ENCODE assay signal across 7 cellular contexts in genomic region chr11:47616726-47617416, GRCh38. TPM values are rescaled to one million over a fixed set of nuclear protein-coding genes. Genes with fewer than 3 reads are reported as not detected.
DNase-seq lines count a peak whose midpoint lies in the region; ATAC-seq and TF ChIP-seq lines count a peak whose summit lies in the region.

No MANE protein-coding gene starts in this region.

- H2AFZ ChIP-seq in neural cell (ENCODE audit: low read depth, low read length): no peak overlapping the region

- H3F3A ChIP-seq in neural cell (ENCODE audit: insufficient read depth, low read length, poor library complexity, severe bottlenecking): no peaks in the 10 kb centered on the region

- no peak overlapping the region for H3K4me2 ChIP-seq in neural cell (ENCODE audit: low read length)

- POLR2A ChIA-PET in RWPE1 (lab: Yijun Ruan, JAX; ENCODE audit: low non-redundant PET): no interaction called here

- TF ChIP-seq EP300 in neural cell (conservative IDR thresholded peaks at IDR 0.05; ENCODE audit: poor library complexity, severe bottlenecking): no peak

- peaks cover 6% of the 10 kb centered on the region for H3K36me3 Mint-ChIP-seq in activated naive CD8-positive, alpha-beta T cell treated with anti-CD3 and anti-CD28 coated beads for 36 hours

- H3K4me1 Mint-ChIP-seq in activated naive CD8-positive, alpha-beta T cell treated with anti-CD3 and anti-CD28 coated beads for 36 hours: no peaks in the 10 kb centered on the region

- CTCF ChIA-PET in RWPE1 (lab: Yijun Ruan, JAX): interaction anchor here (0.6 to 1.2 kb wide), 4 partner anchors 10 to 432 kb away, joined by 3 to 5 read pairs (median 4); no protein-coding TSS in a partner anchor

- no peaks in the 10 kb centered on the region for H3K9me2 ChIP-seq in neural cell (ENCODE audit: insufficient read depth, low read length)

- no peak for ATAC-seq in GM19463 (IDR thresholded peaks at IDR 0.05; ENCODE audit: unreplicated experiment)

- peak; percentile 88 for TF ChIP-seq CTCF in HL-60 (IDR thresholded peaks at IDR 0.05; ENCODE audit: insufficient read depth, low read length)
- peak; percentile 69 for TF ChIP-seq CTCF in RWPE1 (conservative IDR thresholded peaks at IDR 0.05; ENCODE audit: low read depth)
- TF ChIP-seq CTCF in neural cell (IDR thresholded peaks at IDR 0.05; ENCODE audit: poor library complexity, severe bottlenecking): peak; percentile 74

- no peaks in the 10 kb centered on the region for H3K9me3 ChIP-seq in neural cell (ENCODE audit: low read length)

- no peak overlapping the region for H3K27ac Mint-ChIP-seq in activated naive CD8-positive, alpha-beta T cell treated with anti-CD3 and anti-CD28 coated beads for 36 hours

- no peaks in the 10 kb centered on the region for H3K27me3 Mint-ChIP-seq in activated naive CD8-positive, alpha-beta T cell treated with anti-CD3 and anti-CD28 coated beads for 36 hours

- H3K27me3 ChIP-seq in HL-60 (ENCODE audit: insufficient read depth, poor library complexity, severe bottlenecking) (no peaks in the 10 kb centered on the region), neural cell (ENCODE audit: insufficient read depth, low read depth, low read length) (no peaks in the 10 kb centered on the region)

- DNase-seq in EL: peak; percentile 61
- DNase-seq in HL-60 (ENCODE audit: low read depth in 1 of 2, low spot score in 1 of 2): peak; percentile 46 to 67
- peak; percentile 30 for DNase-seq in RWPE1 (ENCODE audit: low spot score)
- DNase-seq in fibroblast of gingiva (ENCODE audit: low read depth): peak; percentile 80
- DNase-seq in activated naive CD8-positive, alpha-beta T cell treated with anti-CD3 and anti-CD28 coated beads for 36 hours: no peak

- H3K36me3 ChIP-seq in neural cell (ENCODE audit: insufficient read depth, low read length): no peaks in the 10 kb centered on the region

- H4K20me1 ChIP-seq in neural cell (ENCODE audit: insufficient read depth): no peaks in the 10 kb centered on the region

- H3K27ac ChIP-seq in HL-60 (replicated peaks) (no peak overlapping the region), RWPE1 (no peak overlapping the region), neural cell (ENCODE audit: low read length) (no peak overlapping the region)

- peak; percentile 81 for TF ChIP-seq RAD21 in neural cell (conservative IDR thresholded peaks at IDR 0.05)

- H3K4me3 ChIP-seq in HL-60 (replicated peaks; ENCODE audit: insufficient read depth, low read length) (no peak overlapping the region), neural cell (ENCODE audit: low read length) (no peak overlapping the region)

- H3K9ac ChIP-seq in neural cell (ENCODE audit: low read length): no peak overlapping the region

- H3K4me3 Mint-ChIP-seq in activated naive CD8-positive, alpha-beta T cell treated with anti-CD3 and anti-CD28 coated beads for 36 hours: no peak overlapping the region

- no peaks in the 10 kb centered on the region for H3K9me3 Mint-ChIP-seq in activated naive CD8-positive, alpha-beta T cell treated with anti-CD3 and anti-CD28 coated beads for 36 hours

- no peaks in the 10 kb centered on the region for H3K79me2 ChIP-seq in neural cell (replicated peaks; ENCODE audit: insufficient read depth, low read length)

TF ChIP-seq in neural cell, 6 proteins besides CTCF, POLR2A, EP300 and RAD21:
- TF ChIP-seq MXI1 (conservative IDR thresholded peaks at IDR 0.05; ENCODE audit: poor library complexity, severe bottlenecking): no peak
- TF ChIP-seq SMC3 (conservative IDR thresholded peaks at IDR 0.05; ENCODE audit: poor library complexity): peak; percentile 79

RNA-seq across cellular contexts. Expression of gene C1QTNF4, which starts 22.7 kb away (rescaled TPM):
- 16.4 and 17.5 TPM in 2 replicates for polyA plus RNA-seq in neural cell
- 15.1 and 16.6 TPM in 2 replicates for polyA minus RNA-seq in neural cell
- total RNA-seq in activated naive CD8-positive, alpha-beta T cell treated with anti-CD3 and anti-CD28 coated beads for 36 hours: not detected

RNA-seq across cellular contexts. Expression of gene MTCH2, which starts 25.5 kb away (rescaled TPM):
- polyA plus RNA-seq in neural cell: 123 and 159 TPM in 2 replicates
- polyA minus RNA-seq in neural cell: 110 and 126 TPM in 2 replicates
- total RNA-seq in activated naive CD8-positive, alpha-beta T cell treated with anti-CD3 and anti-CD28 coated beads for 36 hours: 100 to 1,000 TPM; 146 to 154 TPM

RNA-seq across cellular contexts. Expression of gene FAM180B, which starts 30.4 kb away (rescaled TPM):
- not detected in 2 replicates for polyA plus RNA-seq in neural cell
- 0.49 TPM in 1 of 2 replicates, not detected in the other for polyA minus RNA-seq in neural cell
- not detected for total RNA-seq in activated naive CD8-positive, alpha-beta T cell treated with anti-CD3 and anti-CD28 coated beads for 36 hours

RNA-seq across cellular contexts. Expression of gene NDUFS3, which starts 38.0 kb away (rescaled TPM):
- polyA plus RNA-seq in neural cell: 154 and 186 TPM in 2 replicates
- 64.0 and 68.9 TPM in 2 replicates for polyA minus RNA-seq in neural cell
- 100 to 1,000 TPM; 165 to 166 TPM for total RNA-seq in activated naive CD8-positive, alpha-beta T cell treated with anti-CD3 and anti-CD28 coated beads for 36 hours

RNA-seq across cellular contexts. Expression of gene KBTBD4, which starts 38.1 kb away (rescaled TPM):
- 76.1 and 79.5 TPM in 2 replicates for polyA plus RNA-seq in neural cell
- polyA minus RNA-seq in neural cell: 83.1 and 90.6 TPM in 2 replicates
- total RNA-seq in activated naive CD8-positive, alpha-beta T cell treated with anti-CD3 and anti-CD28 coated beads for 36 hours: 10 to 100 TPM; 19.5 to 20.0 TPM
